In the genomic region with DNA sequence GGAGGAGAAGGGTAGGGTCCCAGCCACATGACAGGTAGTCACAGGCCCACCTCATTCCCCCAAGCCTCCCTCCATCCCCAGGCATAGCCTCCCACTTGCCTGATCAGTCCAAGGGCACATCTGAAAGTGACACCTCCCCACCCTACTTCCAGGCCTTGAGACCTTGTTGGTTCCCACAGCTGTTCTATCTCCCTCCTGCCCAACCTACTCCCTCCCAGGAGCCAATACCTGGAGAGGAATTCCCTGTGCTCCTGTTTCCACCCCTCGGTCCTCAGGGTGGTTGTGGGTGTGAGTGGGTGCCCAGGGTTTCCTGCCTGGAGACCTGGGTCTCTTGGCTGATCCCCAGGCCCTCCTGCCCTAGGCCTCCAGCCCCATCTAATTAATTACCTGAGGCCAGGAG, we compare ENCODE assay signal across 27 cellular contexts. TPM values are rescaled to one million over a fixed set of nuclear protein-coding genes. Genes with fewer than 3 reads are reported as not detected.
"Had no signal": no experiment of that assay in that cellular context is flagged by ENCODE, and none has a peak within 500 bp of the region (broad histone marks: within the 10 kb centered on the region; RNA-seq: fewer than 3 reads in every experiment).

No MANE protein-coding gene starts in this region.

- H3K27ac Mint-ChIP-seq: nephron progenitor cell; progenitor cell of endocrine pancreas; stimulated activated naive B cell treated with anti-CD40 and anti-IgM and Interleukin-4, amounts not matched to agents 10 μg/mL and 1 μg/mL and 100 μg/mL, for 72 hours had no signal

- H3K27ac ChIP-seq: esophagus muscularis mucosa, foreskin keratinocyte, gastroesophageal sphincter, heart left ventricle, hepatocyte, left lung, parathyroid adenoma, right lobe of liver, stomach, thyroid gland, vagina had no signal

- H2AFZ ChIP-seq: hepatocyte had no signal

- H3K36me3 Mint-ChIP-seq: naive thymus-derived CD8-positive, alpha-beta T cell; stimulated activated naive B cell treated with anti-CD40 and anti-IgM and Interleukin-4, amounts not matched to agents 10 μg/mL and 1 μg/mL and 100 μg/mL, for 72 hours had no signal

- H3K36me3 ChIP-seq: esophagus muscularis mucosa, gastroesophageal sphincter, heart left ventricle, left lung, right lobe of liver, stomach, thyroid gland, vagina had no signal

- H3K4me2 ChIP-seq: hepatocyte had no signal

- H3K4me3 Mint-ChIP-seq: naive thymus-derived CD8-positive, alpha-beta T cell; nephron progenitor cell; stimulated activated naive B cell treated with anti-CD40 and anti-IgM and Interleukin-4, amounts not matched to agents 10 μg/mL and 1 μg/mL and 100 μg/mL, for 72 hours had no signal

- H3K79me2 ChIP-seq: hepatocyte, parathyroid adenoma had no signal

- H3K4me1 ChIP-seq: foreskin keratinocyte, gastroesophageal sphincter, left lung, vagina had no signal

- H3K9me3 Mint-ChIP-seq: naive thymus-derived CD8-positive, alpha-beta T cell; nephron progenitor cell; stimulated activated naive B cell treated with anti-CD40 and anti-IgM and Interleukin-4, amounts not matched to agents 10 μg/mL and 1 μg/mL and 100 μg/mL, for 72 hours had no signal

- H3K4me1 Mint-ChIP-seq: nephron progenitor cell had no signal

- H3K4me3 ChIP-seq: esophagus muscularis mucosa, gastroesophageal sphincter, heart left ventricle, hepatocyte, left lung, right lobe of liver, stomach, thyroid gland, vagina had no signal

- H3K9me3 ChIP-seq: esophagus muscularis mucosa, gastroesophageal sphincter, heart left ventricle, left lung, right lobe of liver, stomach, thyroid gland, vagina had no signal

- DNase-seq: cortex of kidney; effector CD8-positive, alpha-beta T cell; foreskin keratinocyte; heart left ventricle; left cardiac atrium; left lung; mesendoderm; midbrain; naive thymus-derived CD8-positive, alpha-beta T cell; nephron progenitor cell; occipital lobe; right lobe of liver; small intestine; stimulated activated CD4-positive, alpha-beta T cell treated with anti-CD3 and anti-CD28 coated beads, Interleukin-15, amount 100 ng/mL, for 24 hours; stimulated activated CD4-positive, alpha-beta T cell treated with anti-CD3 and anti-CD28 coated beads, Interleukin-2, amount 100 ng/mL, for 48 hours; stimulated activated naive B cell treated with anti-CD40 and anti-IgM and Interleukin-4, amounts not matched to agents 10 μg/mL and 1 μg/mL and 100 μg/mL, for 72 hours; stomach; thyroid gland had no signal

- ATAC-seq: foreskin keratinocyte; gastroesophageal sphincter; left cardiac atrium; left lung; naive thymus-derived CD8-positive, alpha-beta T cell; right lobe of liver; stimulated activated naive B cell treated with anti-CD40 and anti-IgM and Interleukin-4, amounts not matched to agents 10 μg/mL and 1 μg/mL and 100 μg/mL, for 72 hours had no signal

- H3K27me3 ChIP-seq: esophagus muscularis mucosa, gastroesophageal sphincter, heart left ventricle, hepatocyte, left lung, right lobe of liver, stomach, thyroid gland, vagina had no signal

RNA-seq across cellular contexts. Expression of a gene that starts 59.9 kb away (rescaled TPM):
- total RNA-seq: endothelial cell of umbilical vein, kidney epithelial cell, lung microvascular endothelial cell, stomach had no signal
